In the genomic region with DNA sequence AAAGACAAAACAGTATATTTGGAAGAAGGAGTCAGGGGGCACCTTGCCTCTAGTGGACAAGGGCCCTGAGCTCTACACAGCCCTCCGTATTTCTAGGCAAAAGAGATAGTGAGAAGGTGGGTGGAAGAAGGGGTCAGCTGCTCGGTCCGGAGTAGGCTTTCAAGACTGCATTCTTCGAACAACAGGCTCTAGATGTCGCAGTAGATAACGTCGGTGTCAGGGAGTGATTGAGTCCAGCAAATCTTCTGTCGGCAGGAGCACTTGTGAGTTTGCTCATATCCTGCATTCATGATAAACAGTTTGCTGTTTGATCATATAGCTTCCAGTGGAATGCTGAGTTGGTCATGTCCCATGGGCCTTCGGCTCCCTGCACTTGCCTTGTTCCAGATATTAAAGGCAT, we compare ENCODE assay signal across 19 cellular contexts. TPM values are rescaled to one million over a fixed set of nuclear protein-coding genes. Genes with fewer than 3 reads are reported as not detected.
A peak's percentile ranks its signal among the peaks of the same experiment; 100 is the strongest.
DNase-seq lines count a peak whose midpoint lies in the region; ATAC-seq, FAIRE-seq and TF ChIP-seq lines count a peak whose summit lies in the region.
"Had no signal": no experiment of that assay in that cellular context is flagged by ENCODE, and none has a peak within 500 bp of the region (broad histone marks: within the 10 kb centered on the region; RNA-seq: fewer than 3 reads in every experiment).

No MANE protein-coding gene starts in this region.

- H3K27ac ChIP-seq in smooth muscle cell (ENCODE audit: low read depth) = no peak overlapping the region
- H3K27ac ChIP-seq: KMS-11 had no signal

- H3F3A ChIP-seq in smooth muscle cell (ENCODE audit: low read depth) = no peaks in the 10 kb centered on the region

- H3K27ac Mint-ChIP-seq in stimulated activated effector memory CD8-positive, alpha-beta T cell treated with anti-CD3 and anti-CD28 coated beads, Interleukin-12 subunit alpha, Interleukin-12 subunit beta, amount 100 ng/mL, for 72 hours = no peak overlapping the region
- H3K27ac Mint-ChIP-seq: B cell; CD4-positive, CD25-positive, alpha-beta regulatory T cell had no signal

- H2AFZ ChIP-seq in smooth muscle cell (ENCODE audit: low read depth) = no peak overlapping the region

- FAIRE-seq in GM12892 (lab: Jason Lieb, UNC) = peak; percentile 40

- H4K20me1 ChIP-seq in smooth muscle cell (ENCODE audit: low read depth) = no peaks in the 10 kb centered on the region

- peak overlapping the region; percentile 30 for H3K4me2 ChIP-seq in smooth muscle cell
- H3K4me2 ChIP-seq: KMS-11 had no signal

- no peak overlapping the region for H3K9ac ChIP-seq in smooth muscle cell (ENCODE audit: low read depth)
- H3K9ac ChIP-seq: KMS-11 had no signal

- H3K36me3 Mint-ChIP-seq in stimulated activated effector memory CD8-positive, alpha-beta T cell treated with anti-CD3 and anti-CD28 coated beads, Interleukin-12 subunit alpha, Interleukin-12 subunit beta, amount 100 ng/mL, for 72 hours = no peaks in the 10 kb centered on the region

- ATAC-seq in left colon = no peak
- no peak for ATAC-seq in stimulated activated effector memory CD8-positive, alpha-beta T cell treated with anti-CD3 and anti-CD28 coated beads, Interleukin-12 subunit alpha, Interleukin-12 subunit beta, amount 100 ng/mL, for 72 hours
- ATAC-seq: HCT116, SK-N-SH treated with all-trans-retinoic acid at 6 μM for 48 hours had no signal

- H3K36me3 ChIP-seq in smooth muscle cell (ENCODE audit: low read depth) = no peaks in the 10 kb centered on the region

- no peaks in the 10 kb centered on the region for H3K27me3 ChIP-seq in smooth muscle cell (ENCODE audit: low read depth)

- no peak overlapping the region for H3K4me3 Mint-ChIP-seq in stimulated activated effector memory CD8-positive, alpha-beta T cell treated with anti-CD3 and anti-CD28 coated beads, Interleukin-12 subunit alpha, Interleukin-12 subunit beta, amount 100 ng/mL, for 72 hours
- H3K4me3 Mint-ChIP-seq: B cell; CD4-positive, CD25-positive, alpha-beta regulatory T cell had no signal

- intact Hi-C loops in left colon (cut with DNase I, micrococcal nuclease) = no loop called here

- 37% methylated on average over 9 of the region's 9 CpGs for WGBS in smooth muscle cell (ENCODE audit: low lambda C conversion rate)

- TF ChIP-seq POLR2A in GM12892 (IDR thresholded peaks at IDR 0.05; ENCODE audit: low read depth, low read length) = no peak

- no peaks in the 10 kb centered on the region for H3K79me2 ChIP-seq in smooth muscle cell (ENCODE audit: low read depth)

- peaks cover 6% of the 10 kb centered on the region for H3K4me1 Mint-ChIP-seq in stimulated activated effector memory CD8-positive, alpha-beta T cell treated with anti-CD3 and anti-CD28 coated beads, Interleukin-12 subunit alpha, Interleukin-12 subunit beta, amount 100 ng/mL, for 72 hours

- no peaks in the 10 kb centered on the region for H3K4me1 ChIP-seq in smooth muscle cell (ENCODE audit: low read depth)

- H3K9me3 ChIP-seq in smooth muscle cell (replicated peaks; ENCODE audit: low read depth) = no peaks in the 10 kb centered on the region

- no peak for TF ChIP-seq CTCF in smooth muscle cell (IDR thresholded peaks at IDR 0.05; ENCODE audit: borderline replicate concordance, insufficient read depth, poor library complexity, severe bottlenecking)

- H3K9me3 Mint-ChIP-seq in stimulated activated effector memory CD8-positive, alpha-beta T cell treated with anti-CD3 and anti-CD28 coated beads, Interleukin-12 subunit alpha, Interleukin-12 subunit beta, amount 100 ng/mL, for 72 hours = no peaks in the 10 kb centered on the region

- H3K4me3 ChIP-seq in smooth muscle cell = no peak overlapping the region

- DNase-seq in GM12892 (ENCODE audit: insufficient read length) = no peak
- peak; percentile 89 for DNase-seq in SK-N-DZ (ENCODE audit: low spot score)
- DNase-seq in islet precursor cell = peak; percentile 89
- DNase-seq in smooth muscle cell (lab: John Stamatoyannopoulos, UW; ENCODE audit: unreplicated experiment) = no peak
- DNase-seq in COLO668 (lab: John Stamatoyannopoulos, UW; ENCODE audit: unreplicated experiment) = no peak
- DNase-seq in left colon = no peak
- no peak for DNase-seq in stimulated activated effector memory CD8-positive, alpha-beta T cell treated with anti-CD3 and anti-CD28 coated beads, Interleukin-12 subunit alpha, Interleukin-12 subunit beta, amount 100 ng/mL, for 72 hours (ENCODE audit: low spot score in 2 of 2)
- DNase-seq: CD4-positive, CD25-positive, alpha-beta regulatory T cell; EL; NCI-H1092; NCI-H1694; NCI-H2107; NCI-H2227 treated with DMSO at 0.1 percent for 48 hours; NCI-H524 treated with DMSO at 0.1 percent for 48 hours; SHP77 had no signal

RNA-seq across cellular contexts. Expression of gene DIPK1A, which starts 36.8 kb away (rescaled TPM):
- 6.1 TPM for polyA plus RNA-seq in GM12892 (2012; ENCODE audit: missing spikeins)
- polyA plus RNA-seq in SK-N-DZ (2014; cell fraction: cytosol; rRNA removed) = 8.2 and 10.8 TPM in 2 replicates
- polyA plus RNA-seq in SK-N-DZ (2014; cell fraction: nucleus; rRNA removed) = 3.0 and 6.4 TPM in 2 replicates
- total RNA-seq in smooth muscle cell = 8.3 and 8.4 TPM in 2 replicates
- 7.3 and 8.4 TPM in 2 replicates for polyA plus RNA-seq in smooth muscle cell
- 10 to 100 TPM; 14.0 to 16.5 TPM for total RNA-seq in left colon

Comparison
In these comparisons a context has a peak if more than half of its experiments do, and no peak if none do; other contexts are left out.
1. DNase-seq: peak in SK-N-DZ (single experiment) and islet precursor cell (single experiment); none in GM12892 (single experiment), smooth muscle cell (single experiment), COLO668 (single experiment), left colon (0 of 2) and stimulated activated effector memory CD8-positive, alpha-beta T cell treated with anti-CD3 and anti-CD28 coated beads, Interleukin-12 subunit alpha, Interleukin-12 subunit beta, amount 100 ng/mL, for 72 hours (0 of 2).